In the genomic region with DNA sequence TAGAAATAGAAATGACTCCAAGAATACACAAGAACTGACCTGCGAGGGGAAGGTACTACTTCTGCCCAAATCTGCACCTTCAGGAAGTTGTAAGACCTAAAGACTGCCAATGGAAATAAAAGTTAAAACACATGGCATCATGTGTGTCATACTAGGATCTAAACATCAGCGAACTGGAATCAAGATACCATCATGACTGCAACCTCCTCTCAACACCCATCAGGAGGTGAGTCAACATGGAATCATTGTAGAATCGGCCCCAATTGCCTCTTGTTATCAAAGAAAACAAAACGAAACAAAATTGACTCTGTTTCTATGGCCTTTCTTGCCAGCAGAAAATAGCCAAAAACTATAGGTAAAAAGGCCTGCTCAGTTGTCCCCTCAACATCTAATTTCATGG, we compare ENCODE assay signal across 18 cellular contexts. TPM values are rescaled to one million over a fixed set of nuclear protein-coding genes. Genes with fewer than 3 reads are reported as not detected.
A peak's percentile ranks its signal among the peaks of the same experiment; 100 is the strongest.
DNase-seq lines count a peak whose midpoint lies in the region; ATAC-seq, FAIRE-seq and TF ChIP-seq lines count a peak whose summit lies in the region.
"Had no signal": no experiment of that assay in that cellular context is flagged by ENCODE, and none has a peak within 500 bp of the region (broad histone marks: within the 10 kb centered on the region; RNA-seq: fewer than 3 reads in every experiment).

No MANE protein-coding gene starts in this region.

- H2BK12ac ChIP-seq in H1 (ENCODE audit: low read depth, low read length), result no peak overlapping the region

- WGBS in H1 (ENCODE audit: extremely low coverage in 1 of 2, insufficient coverage in 1 of 2, insufficient read length in 1 of 2, insufficient replicate concordance in 2 of 2, low coverage in 1 of 2, low lambda C conversion rate in 2 of 2, missing lambda C conversion rate in 1 of 2), 2 experiments, result 90% methylated on average over 4 of the region's 4 CpGs; no CpG with 5 or more reads in 1 of the 2 experiments

- POLR2A ChIA-PET in H1 (lab: Charles Lee; ENCODE audit: partially characterized antibody), result no interaction called here

- H3K14ac ChIP-seq in H1 (ENCODE audit: insufficient read length), result no peak overlapping the region

- H3K4me3 Mint-ChIP-seq in stimulated activated naive CD8-positive, alpha-beta T cell treated with anti-CD3 and anti-CD28 coated beads, Interleukin-15, amount 100 ng/mL, for 72 hours, result no peak overlapping the region
- H3K4me3 Mint-ChIP-seq in glutamatergic neuron (ENCODE audit: unreplicated experiment), result no peak overlapping the region
- H3K4me3 Mint-ChIP-seq: CD14-positive monocyte, H9 had no signal

- no peak for TF ChIP-seq EP300 in H1 (IDR thresholded peaks at IDR 0.05; ENCODE audit: borderline replicate concordance in 1 of 2, low read depth in 2 of 2, low read length in 2 of 2)

- peaks cover 39% of the 10 kb centered on the region for H3K4me1 Mint-ChIP-seq in stimulated activated naive CD8-positive, alpha-beta T cell treated with anti-CD3 and anti-CD28 coated beads, Interleukin-15, amount 100 ng/mL, for 72 hours
- H3K4me1 Mint-ChIP-seq in glutamatergic neuron (ENCODE audit: low read depth, unreplicated experiment), result no peaks in the 10 kb centered on the region
- H3K4me1 Mint-ChIP-seq: CD14-positive monocyte had no signal

- no peak overlapping the region for H3K4ac ChIP-seq in H1 (replicated peaks; ENCODE audit: insufficient read length, low read depth, low read length)

- 0 out of 2 replicates have a peak overlapping the region, but pooled peaks have one; percentile 40 for H2BK20ac ChIP-seq in H1 (ENCODE audit: low read length)

- no peak overlapping the region for H3K4me2 ChIP-seq in H1 (ENCODE audit: insufficient read depth in 1 of 2, low read depth in 2 of 2, low read length in 2 of 2)

- no peaks in the 10 kb centered on the region for H3K27me3 ChIP-seq in H1 (replicated peaks in 1 of 4; ENCODE audit: control insufficient read depth in 3 of 4, extremely low read depth in 1 of 4, insufficient read depth in 3 of 4, low read length in 3 of 4)

- H2BK15ac ChIP-seq in H1 (ENCODE audit: low read length), result no peak overlapping the region

- no peaks in the 10 kb centered on the region for H3K27me3 Mint-ChIP-seq in stimulated activated naive CD8-positive, alpha-beta T cell treated with anti-CD3 and anti-CD28 coated beads, Interleukin-15, amount 100 ng/mL, for 72 hours
- peaks cover 2% of the 10 kb centered on the region for H3K27me3 Mint-ChIP-seq in glutamatergic neuron (ENCODE audit: unreplicated experiment)

- H3K23me2 ChIP-seq in H1 (ENCODE audit: low read depth, low read length), result no peaks in the 10 kb centered on the region

- H4K8ac ChIP-seq in H1 (ENCODE audit: extremely low read depth, insufficient read depth, low read length), result no peak overlapping the region

- H3K27ac ChIP-seq in H1 (ENCODE audit: low read depth, low read length), result no peak overlapping the region
- H3K27ac ChIP-seq: skin epidermis had no signal

- H3K9me3 ChIP-seq in H1 (ENCODE audit: insufficient read depth in 2 of 2, low read depth in 1 of 2, low read length in 1 of 2), result no peaks in the 10 kb centered on the region

- H3K56ac ChIP-seq in H1 (replicated peaks; ENCODE audit: insufficient read length, low read depth, low read length), result no peak overlapping the region

- no peak for TF ChIP-seq RAD21 in H1 (IDR thresholded peaks at IDR 0.05 in 1 of 2, conservative IDR thresholded peaks at IDR 0.05 in 1 of 2; ENCODE audit: low read depth in 2 of 2, low read length in 2 of 2)

- H3K9me3 Mint-ChIP-seq in stimulated activated naive CD8-positive, alpha-beta T cell treated with anti-CD3 and anti-CD28 coated beads, Interleukin-15, amount 100 ng/mL, for 72 hours, result peaks cover 5 to 14% of the 10 kb centered on the region in 2 donors
- no peaks in the 10 kb centered on the region for H3K9me3 Mint-ChIP-seq in glutamatergic neuron (ENCODE audit: unreplicated experiment)
- H3K9me3 Mint-ChIP-seq: H9 had no signal

- no peaks in the 10 kb centered on the region for H4K20me1 ChIP-seq in H1 (replicated peaks in 1 of 2; ENCODE audit: control insufficient read depth in 1 of 2, insufficient read depth in 2 of 2, low read length in 2 of 2)

- no peak overlapping the region for H2BK120ac ChIP-seq in H1 (replicated peaks; ENCODE audit: low read depth, low read length)

- H3K23ac ChIP-seq in H1 (ENCODE audit: insufficient read length), result no peak overlapping the region

- no peak overlapping the region for H4K5ac ChIP-seq in H1 (ENCODE audit: insufficient read length, low read depth, low read length)

- no peak overlapping the region for H3K18ac ChIP-seq in H1 (ENCODE audit: extremely low read depth, low read length)

- ATAC-seq in stimulated activated naive CD8-positive, alpha-beta T cell treated with anti-CD3 and anti-CD28 coated beads, Interleukin-15, Interleukin-2, amounts not matched to agents 100 U/mL and 50 U/mL, for 24 hours, result peak; percentile 43
- ATAC-seq in stimulated activated naive CD8-positive, alpha-beta T cell treated with anti-CD3 and anti-CD28 coated beads, Interleukin-15, amount 100 ng/mL, for 72 hours, result no peak
- ATAC-seq: activated CD4-positive, CD25-positive, alpha-beta regulatory T cell treated with anti-CD3 and anti-CD28 coated beads, Interleukin-2, amount 50 U/mL, for 24 hours had no signal

- no peak overlapping the region for H2AK5ac ChIP-seq in H1 (ENCODE audit: low read depth, low read length)

- peaks cover 0 to 5% (median 1%) of the 10 kb centered on the region in 4 experiments; a peak in 4 of 7 replicates for H3K4me1 ChIP-seq in H1 (replicated peaks in 1 of 4; ENCODE audit: control insufficient read depth in 3 of 4, insufficient read depth in 4 of 4, low read length in 3 of 4)

- no peaks in the 10 kb centered on the region for H3K79me2 ChIP-seq in H1 (ENCODE audit: control insufficient read depth in 1 of 2, insufficient read depth in 2 of 2, low read length in 2 of 2)

- CTCF ChIA-PET in H1 (lab: Charles Lee; ENCODE audit: partially characterized antibody), result no interaction called here

- H3K36me3 ChIP-seq in H1 (ENCODE audit: control insufficient read depth in 2 of 4, insufficient read depth in 4 of 4, low read length in 3 of 4), result no peaks in the 10 kb centered on the region

- no peak for DNase-seq in stimulated activated naive CD8-positive, alpha-beta T cell treated with anti-CD3 and anti-CD28 coated beads, Interleukin-15, Interleukin-2, amounts not matched to agents 100 U/mL and 50 U/mL, for 24 hours
- DNase-seq in stimulated activated naive CD8-positive, alpha-beta T cell treated with anti-CD3 and anti-CD28 coated beads, Interleukin-15, amount 100 ng/mL, for 72 hours, result no peak
- DNase-seq in NCI-H748 treated with DMSO at 0.1 percent for 48 hours (lab: John Stamatoyannopoulos, UW), result peak; percentile 20
- DNase-seq in H1 (ENCODE audit: low read depth in 1 of 2, low spot score in 2 of 2), result no peak
- DNase-seq in stromal cell of bone marrow (ENCODE audit: low read depth), result peak; percentile 45
- DNase-seq in HT-29 (ENCODE audit: low spot score), result no peak
- DNase-seq in GM19239 (ENCODE audit: insufficient read length, low spot score), result no peak
- DNase-seq in glutamatergic neuron, result no peak
- DNase-seq: activated gamma-delta T cell treated with Interleukin-2 at 50 U/mL for 16 hours, cerebellar nuclear complex, GDM1, H9 had no signal

- no peak for TF ChIP-seq POLR2A in H1 (IDR thresholded peaks at IDR 0.05; ENCODE audit: control extremely low read depth in 1 of 2, low read depth in 2 of 2, low read length in 2 of 2)

- H2BK5ac ChIP-seq in H1 (ENCODE audit: low read depth, low read length), result no peak overlapping the region

- no peak overlapping the region for H4K91ac ChIP-seq in H1 (replicated peaks; ENCODE audit: insufficient read length, low read length)

- no peak overlapping the region for H3K27ac Mint-ChIP-seq in stimulated activated naive CD8-positive, alpha-beta T cell treated with anti-CD3 and anti-CD28 coated beads, Interleukin-15, amount 100 ng/mL, for 72 hours
- H3K27ac Mint-ChIP-seq in glutamatergic neuron (ENCODE audit: unreplicated experiment), result no peak overlapping the region
- H3K27ac Mint-ChIP-seq: CD14-positive monocyte had no signal

- FAIRE-seq in H1 (lab: Jason Lieb, UNC) (no peak), GM19239 (lab: Jason Lieb, UNC) (no peak)

- no peak overlapping the region for H3K9ac ChIP-seq in H1 (replicated peaks in 1 of 4; ENCODE audit: extremely low read depth in 1 of 4, low read depth in 3 of 4, low read length in 3 of 4)

- no peaks in the 10 kb centered on the region for H3K79me1 ChIP-seq in H1 (ENCODE audit: low read depth, low read length)

- H3K36me3 Mint-ChIP-seq in glutamatergic neuron (ENCODE audit: unreplicated experiment), result no peaks in the 10 kb centered on the region
- H3K36me3 Mint-ChIP-seq: CD14-positive monocyte had no signal

- H3K4me3 ChIP-seq in H1 (ENCODE audit: extremely low read depth in 1 of 4, insufficient read depth in 2 of 4, low read depth in 3 of 4, low read length in 4 of 4), result no peak overlapping the region
- H3K4me3 ChIP-seq: skin epidermis had no signal

- no peak for TF ChIP-seq CTCF in H1 (IDR thresholded peaks at IDR 0.05; ENCODE audit: control extremely low read depth in 1 of 3, insufficient read depth in 1 of 3, low read depth in 1 of 3, low read length in 3 of 3)
- TF ChIP-seq CTCF in glutamatergic neuron (IDR thresholded peaks at IDR 0.05; ENCODE audit: partially characterized antibody, unreplicated experiment), result no peak

- no peak overlapping the region for H2AFZ ChIP-seq in H1 (ENCODE audit: low read length)

RNA-seq across cellular contexts. Expression of a gene that starts 15.1 kb away (rescaled TPM):
- total RNA-seq in H1 (2021; fragmentation: NEBNext Ultra II Directional; extraction: Animal tissue kit (Norgen Biotek cat#: 25700)), result 19.5 and 23.6 TPM in 2 replicates
- polyA plus RNA-seq in H1 (2011; rRNA removed), result 9.9 and 14.7 TPM in 2 replicates
- 15.2 TPM for polyA plus RNA-seq in H1 (2011; cell fraction: cytosol; rRNA removed)
- 5.5 TPM for polyA plus RNA-seq in H1 (2011; cell fraction: nucleus; rRNA removed)
- polyA plus RNA-seq in H1 (2012, experiment 1 of 2), result 16.1 to 33.4 TPM (median 22.9 TPM) in 4 replicates
- 6.3 TPM for polyA plus RNA-seq in H1 (2012, experiment 2 of 2)
- 22.8 TPM for polyA plus RNA-seq in H1 (2013, experiment 1 of 2)
- polyA plus RNA-seq in H1 (2013, experiment 2 of 2), result 24.2 TPM
- 9.0 and 12.3 TPM in 2 replicates for polyA minus RNA-seq in H1 (2011; rRNA and poly(A)+ RNA removed)
- 11.6 TPM for polyA minus RNA-seq in H1 (2011; cell fraction: cytosol; rRNA and poly(A)+ RNA removed)
- 10.6 TPM for polyA minus RNA-seq in H1 (2011; cell fraction: nucleus; rRNA and poly(A)+ RNA removed)
- 18.7 and 19.6 TPM in 2 replicates for total RNA-seq in HT-29 (2014; rRNA removed; shearing (Covaris generic))
- 9.1 TPM for total RNA-seq in glutamatergic neuron (ENCODE audit: unreplicated experiment)

RNA-seq across cellular contexts. Expression of a gene that starts 44.0 kb away (rescaled TPM):
- total RNA-seq in H1 (2021; fragmentation: NEBNext Ultra II Directional; extraction: Animal tissue kit (Norgen Biotek cat#: 25700)), result not detected in 2 replicates
- polyA plus RNA-seq in H1 (2011; rRNA removed), result not detected in 2 replicates
- polyA plus RNA-seq in H1 (2011; cell fraction: cytosol; rRNA removed), result not detected
- polyA plus RNA-seq in H1 (2011; cell fraction: nucleus; rRNA removed), result not detected
- polyA plus RNA-seq in H1 (2012, experiment 1 of 2), result 0.13 TPM in 1 of 4 replicates, not detected in the others
- polyA plus RNA-seq in H1 (2012, experiment 2 of 2), result not detected
- not detected for polyA plus RNA-seq in H1 (2013, experiment 1 of 2)
- polyA plus RNA-seq in H1 (2013, experiment 2 of 2), result not detected
- polyA minus RNA-seq in H1 (2011; rRNA and poly(A)+ RNA removed), result not detected in 2 replicates
- not detected for polyA minus RNA-seq in H1 (2011; cell fraction: cytosol; rRNA and poly(A)+ RNA removed)
- polyA minus RNA-seq in H1 (2011; cell fraction: nucleus; rRNA and poly(A)+ RNA removed), result not detected
- total RNA-seq in HT-29 (2014; rRNA removed; shearing (Covaris generic)), result not detected in 2 replicates
- not detected for total RNA-seq in glutamatergic neuron (ENCODE audit: unreplicated experiment)
- total RNA-seq: epithelial cell of proximal tubule, H9, mesenteric fat pad, temporal lobe had no signal
- polyA plus RNA-seq: CD14-positive monocyte had no signal

Comparison
In these comparisons a context has a peak if more than half of its experiments do, and no peak if none do; other contexts are left out.
1. DNase-seq: peak in NCI-H748 treated with DMSO at 0.1 percent for 48 hours (single experiment) and stromal cell of bone marrow (single experiment); none in stimulated activated naive CD8-positive, alpha-beta T cell treated with anti-CD3 and anti-CD28 coated beads, Interleukin-15, Interleukin-2, amounts not matched to agents 100 U/mL and 50 U/mL, for 24 hours (single experiment), stimulated activated naive CD8-positive, alpha-beta T cell treated with anti-CD3 and anti-CD28 coated beads, Interleukin-15, amount 100 ng/mL, for 72 hours (0 of 2), H1 (0 of 2), HT-29 (single experiment), GM19239 (single experiment) and glutamatergic neuron (single experiment).